Comparison of ENCODE assay signal across 8 cellular contexts in the genomic region with DNA sequence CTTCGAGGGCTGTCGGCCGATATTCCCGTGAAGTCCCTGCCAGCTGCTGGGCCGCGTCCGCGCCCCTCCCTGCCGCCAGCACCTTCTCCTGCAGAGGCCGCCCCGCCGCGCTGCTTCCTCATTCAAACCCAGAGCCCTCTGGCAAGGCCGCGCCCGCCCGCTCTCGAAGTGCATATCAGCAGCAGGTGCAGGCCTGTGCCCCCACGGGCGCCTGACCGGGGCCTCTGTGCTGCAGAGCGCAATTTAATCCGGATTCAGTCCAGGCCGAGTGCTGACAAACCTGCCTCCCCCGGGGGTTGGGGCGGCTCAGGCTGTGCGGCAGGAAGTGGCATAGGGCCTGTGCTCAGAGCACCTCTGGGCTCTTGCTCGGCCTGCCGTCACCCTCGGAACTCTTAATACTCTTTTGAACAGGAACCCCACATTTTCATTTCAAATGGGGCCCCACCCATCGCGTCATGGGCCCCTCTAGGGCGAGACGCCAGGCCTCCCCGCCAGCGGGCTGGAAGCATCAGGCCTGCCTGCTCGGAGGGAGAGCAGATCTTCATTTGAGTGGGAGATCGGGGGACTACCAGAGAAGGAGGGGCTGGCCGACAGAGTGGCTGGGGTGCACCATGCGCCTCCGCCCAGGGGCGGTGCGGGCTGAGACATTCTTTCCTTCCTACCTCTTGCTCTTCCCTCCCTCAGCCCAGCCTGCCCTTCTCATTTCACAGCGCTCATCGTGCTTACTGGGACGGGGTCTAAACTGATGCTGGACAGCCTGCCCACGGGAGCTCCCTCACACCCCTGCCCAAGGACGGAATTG.
DNase-seq lines count a peak whose midpoint lies in the region; ATAC-seq and TF ChIP-seq lines count a peak whose summit lies in the region.

No MANE protein-coding gene starts in this region.

- no peak for TF ChIP-seq CTCF in neutrophil (IDR thresholded peaks at IDR 0.05)
- no peak for TF ChIP-seq CTCF in PC-9 (conservative IDR thresholded peaks at IDR 0.05)

- no peak overlapping the region for H2AFZ ChIP-seq in PC-9

- H3F3A ChIP-seq in PC-9 (ENCODE audit: insufficient read depth, low read depth), result no peaks in the 10 kb centered on the region

- H3K4me3 ChIP-seq in BLaER1 (peak overlapping the region; percentile 27), neutrophil (ENCODE audit: low read depth in 1 of 2, low read length in 1 of 2) (peak overlapping the region; percentile 21 to 35), PC-9 (no peak overlapping the region)

- H4K20me1 ChIP-seq in BLaER1 (no peaks in the 10 kb centered on the region), PC-9 (ENCODE audit: insufficient read depth) (no peaks in the 10 kb centered on the region)

- DNase-seq in SHP77 treated with DMSO at 0.1 percent for 48 hours (lab: John Stamatoyannopoulos, UW) (peak; percentile 84), PC-9 (no peak), D341Med (ENCODE audit: low spot score) (no peak), HCEC 1CT (no peak)

- H3K27me3 Mint-ChIP-seq in activated naive CD4-positive, alpha-beta T cell treated with anti-CD3 and anti-CD28 coated beads, Interleukin-2, amount 50 U/mL, for 24 hours, result no peaks in the 10 kb centered on the region

- H3K4me1 Mint-ChIP-seq in activated naive CD4-positive, alpha-beta T cell treated with anti-CD3 and anti-CD28 coated beads, Interleukin-2, amount 50 U/mL, for 24 hours, result peaks cover 24% of the 10 kb centered on the region

- H3K9ac ChIP-seq in BLaER1, result peak overlapping the region; percentile 4

- intact Hi-C loops in PC-9 (cut with micrococcal nuclease; ENCODE audit: unreplicated experiment), result no loop called here

- peaks cover 4% of the 10 kb centered on the region for H3K36me3 Mint-ChIP-seq in activated naive CD4-positive, alpha-beta T cell treated with anti-CD3 and anti-CD28 coated beads, Interleukin-2, amount 50 U/mL, for 24 hours

- BruUV-seq in PC-9 (replicated peaks; lab: Mats Ljungman, UMichigan), result no TSS peak

- peak overlapping the region; percentile 77 for H3K27ac Mint-ChIP-seq in activated naive CD4-positive, alpha-beta T cell treated with anti-CD3 and anti-CD28 coated beads, Interleukin-2, amount 50 U/mL, for 24 hours

- no peaks in the 10 kb centered on the region for H3K9me2 ChIP-seq in PC-9 (ENCODE audit: insufficient read depth)

- no peaks in the 10 kb centered on the region for H3K9me3 Mint-ChIP-seq in activated naive CD4-positive, alpha-beta T cell treated with anti-CD3 and anti-CD28 coated beads, Interleukin-2, amount 50 U/mL, for 24 hours

- H3K36me3 ChIP-seq in BLaER1 (no peaks in the 10 kb centered on the region), neutrophil (no peaks in the 10 kb centered on the region), PC-9 (ENCODE audit: low read depth) (no peaks in the 10 kb centered on the region)

- H3K9me3 ChIP-seq in BLaER1, result no peaks in the 10 kb centered on the region
- H3K9me3 ChIP-seq in neutrophil, result no peaks in the 10 kb centered on the region
- no peaks in the 10 kb centered on the region for H3K9me3 ChIP-seq in PC-9 (ENCODE audit: insufficient read depth, low read depth)

- CTCF ChIA-PET in PC-9 (lab: Charles Lee), result no interaction called here

- H3K4me1 ChIP-seq in BLaER1 (peaks cover 19% of the 10 kb centered on the region), neutrophil (ENCODE audit: control insufficient read depth in 1 of 2, insufficient read depth in 1 of 2, low read depth in 1 of 2, low read length in 1 of 2) (peaks cover 7 to 9% of the 10 kb centered on the region in 2 experiments), PC-9 (replicated peaks; ENCODE audit: insufficient read depth) (no peaks in the 10 kb centered on the region)

- H3K79me2 ChIP-seq in PC-9 (ENCODE audit: low read depth), result no peaks in the 10 kb centered on the region

- H3K27ac ChIP-seq in BLaER1 (peak overlapping the region; percentile 57), neutrophil (no peak overlapping the region), PC-9 (no peak overlapping the region)

- peak overlapping the region; percentile 86 for H3K4me2 ChIP-seq in BLaER1
- H3K4me2 ChIP-seq in PC-9, result no peak overlapping the region

- peak; percentile 69 for ATAC-seq in GM21526 (IDR thresholded peaks at IDR 0.05; ENCODE audit: low FRiP score, unreplicated experiment)

- H3K27me3 ChIP-seq in BLaER1 (no peaks in the 10 kb centered on the region), neutrophil (no peaks in the 10 kb centered on the region), PC-9 (ENCODE audit: insufficient read depth, low read depth) (0 out of 2 replicates have a peak, but pooled peaks cover under 1% of the 10 kb centered on the region)

- peak overlapping the region; percentile 73 for H3K4me3 Mint-ChIP-seq in activated naive CD4-positive, alpha-beta T cell treated with anti-CD3 and anti-CD28 coated beads, Interleukin-2, amount 50 U/mL, for 24 hours

- POLR2A ChIA-PET in PC-9 (lab: Charles Lee; ENCODE audit: unreplicated experiment), result no interaction called here
